ENCODE assay signal across 13 cellular contexts in the genomic region with DNA sequence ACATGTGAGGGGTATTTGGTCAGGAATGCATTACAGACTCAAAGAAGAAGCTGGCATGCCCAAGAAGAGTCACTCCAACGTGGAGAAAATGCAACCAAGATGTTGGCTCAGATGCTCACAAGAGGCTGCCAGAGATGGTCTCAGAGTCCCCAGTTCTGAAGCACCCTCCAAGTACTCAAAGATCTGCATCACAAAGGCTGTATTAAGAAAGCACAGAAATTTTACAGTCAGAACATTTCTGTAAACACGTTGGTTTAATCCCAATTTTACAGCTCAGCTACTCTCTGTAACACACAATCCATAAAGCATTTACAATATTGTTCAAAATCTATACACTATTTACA.
DNase-seq lines count a peak whose midpoint lies in the region; TF ChIP-seq lines count a peak whose summit lies in the region.
"Had no signal": no experiment of that assay in that cellular context is flagged by ENCODE, and none has a peak within 500 bp of the region (broad histone marks: within the 10 kb centered on the region; RNA-seq: fewer than 3 reads in every experiment).

No MANE protein-coding gene starts in this region.

- peak overlapping the region; percentile 48 for H4K8ac ChIP-seq in mesenchymal stem cell (ENCODE audit: low read length)

- H3K14ac ChIP-seq in mesenchymal stem cell (ENCODE audit: low read length in 2 of 2) = no peak overlapping the region

- H3K9ac ChIP-seq in mesenchymal stem cell (ENCODE audit: low read length) = peak overlapping the region; percentile 82

- CTCF ChIA-PET in CD8-positive, alpha-beta memory T cell (lab: Charles Lee) = no interaction called here

- H3K4me1 Mint-ChIP-seq in HFFc6 (ENCODE audit: low read depth) = peaks cover 37% of the 10 kb centered on the region
- peaks cover 25 to 27% (median 27%) of the 10 kb centered on the region in 3 donors for H3K4me1 Mint-ChIP-seq in CD8-positive, alpha-beta memory T cell

- peak overlapping the region in 1 of 2 experiments; percentile 4 for H3K4ac ChIP-seq in mesenchymal stem cell (ENCODE audit: low read depth in 1 of 2, low read length in 2 of 2)

- H3K27me3 ChIP-seq in breast epithelium (no peaks in the 10 kb centered on the region), mesenchymal stem cell (ENCODE audit: control insufficient read depth in 1 of 2, insufficient read depth in 1 of 2, low read length in 2 of 2) (no peaks in the 10 kb centered on the region), suprapubic skin (no peaks in the 10 kb centered on the region)
- no peaks in the 10 kb centered on the region for H3K27me3 ChIP-seq in CD8-positive, alpha-beta memory T cell (ENCODE audit: insufficient read depth, low read length, poor library complexity, severe bottlenecking)

- H2BK15ac ChIP-seq in mesenchymal stem cell (ENCODE audit: low read depth, poor library complexity, severe bottlenecking) = no peak overlapping the region

- H3K9me3 Mint-ChIP-seq in HFFc6 = no peaks in the 10 kb centered on the region
- H3K9me3 Mint-ChIP-seq in CD8-positive, alpha-beta memory T cell = no peaks in the 10 kb centered on the region
- H3K9me3 Mint-ChIP-seq: CD4-positive, alpha-beta T cell; memory B cell had no signal

- H3K27ac Mint-ChIP-seq in HFFc6 = peak overlapping the region; percentile 97
- H3K27ac Mint-ChIP-seq in CD8-positive, alpha-beta memory T cell = peak overlapping the region in 4 of 8 donors; percentile 3 to 87 (median 56)

- H3K18ac ChIP-seq in mesenchymal stem cell (ENCODE audit: low read depth in 1 of 2, low read length in 2 of 2) = peak overlapping the region; percentile 61 to 89

- H3K4me3 ChIP-seq in breast epithelium (no peak overlapping the region), mesenchymal stem cell (ENCODE audit: insufficient read depth in 1 of 2, low read depth in 1 of 2, low read length in 2 of 2) (no peak overlapping the region), suprapubic skin (no peak overlapping the region)
- H3K4me3 ChIP-seq in CD8-positive, alpha-beta memory T cell (ENCODE audit: low read length) = no peak overlapping the region
- H3K4me3 ChIP-seq: SK-N-MC had no signal

- peak overlapping the region; percentile 54 to 76 for H3K27ac ChIP-seq in breast epithelium
- H3K27ac ChIP-seq in mesenchymal stem cell (ENCODE audit: low read length, poor library complexity, severe bottlenecking) = peak overlapping the region; percentile 6
- H3K27ac ChIP-seq in suprapubic skin = peak overlapping the region; percentile 85
- no peak overlapping the region for H3K27ac ChIP-seq in CD8-positive, alpha-beta memory T cell (ENCODE audit: low read depth, low read length)
- H3K27ac ChIP-seq: SK-N-MC had no signal

- no peaks in the 10 kb centered on the region for H3K79me1 ChIP-seq in mesenchymal stem cell (replicated peaks; ENCODE audit: low read length, poor library complexity, severe bottlenecking)

- peak overlapping the region in 1 of 2 experiments; percentile 42 for H3K23ac ChIP-seq in mesenchymal stem cell (ENCODE audit: low read length in 2 of 2)

- POLR2A ChIA-PET in CD8-positive, alpha-beta memory T cell (lab: Charles Lee) = interaction anchor here (0.5 kb wide), 1 partner anchor 194 kb away, joined by 4 read pairs; no protein-coding TSS in a partner anchor

- H3K36me3 ChIP-seq in breast epithelium (no peaks in the 10 kb centered on the region), mesenchymal stem cell (ENCODE audit: control insufficient read depth in 1 of 2, insufficient read depth in 2 of 2, low read depth in 1 of 2, low read length in 2 of 2) (peaks cover 0 to 15% of the 10 kb centered on the region in 2 experiments), suprapubic skin (no peaks in the 10 kb centered on the region)
- H3K36me3 ChIP-seq in CD8-positive, alpha-beta memory T cell (ENCODE audit: insufficient read depth, low read length) = no peaks in the 10 kb centered on the region

- H3K36me3 Mint-ChIP-seq in HFFc6 (ENCODE audit: low read depth) = no peaks in the 10 kb centered on the region
- H3K36me3 Mint-ChIP-seq in CD8-positive, alpha-beta memory T cell = peaks cover 0 to 4% (median 2%) of the 10 kb centered on the region in 3 donors
- H3K36me3 Mint-ChIP-seq: memory B cell had no signal

- peak overlapping the region; percentile 69 for H3K4me3 Mint-ChIP-seq in HFFc6
- H3K4me3 Mint-ChIP-seq in CD8-positive, alpha-beta memory T cell = no peak overlapping the region
- H3K4me3 Mint-ChIP-seq: memory B cell had no signal

- WGBS in mesenchymal stem cell = 90% methylated on average over 2 of the region's 2 CpGs
- 15% methylated on average over 2 of the region's 2 CpGs for WGBS in suprapubic skin

- H3K9me3 ChIP-seq in breast epithelium (no peaks in the 10 kb centered on the region), mesenchymal stem cell (ENCODE audit: control insufficient read depth, low read length) (no peaks in the 10 kb centered on the region), suprapubic skin (no peaks in the 10 kb centered on the region)
- no peaks in the 10 kb centered on the region for H3K9me3 ChIP-seq in CD8-positive, alpha-beta memory T cell (ENCODE audit: low read length)

- TF ChIP-seq CTCF in HFFc6 (IDR thresholded peaks at IDR 0.05) (no peak), breast epithelium (IDR thresholded peaks at IDR 0.05) (no peak), suprapubic skin (IDR thresholded peaks at IDR 0.05) (no peak)

- H2BK5ac ChIP-seq in mesenchymal stem cell (ENCODE audit: low read depth, low read length, poor library complexity, severe bottlenecking) = no peak overlapping the region

- peak overlapping the region; percentile 33 to 84 for H2BK12ac ChIP-seq in mesenchymal stem cell (ENCODE audit: low read length in 2 of 2)

- H3K4me2 ChIP-seq in mesenchymal stem cell (ENCODE audit: low read length, poor library complexity, severe bottlenecking) = no peak overlapping the region

- TF ChIP-seq EP300 in suprapubic skin (IDR thresholded peaks at IDR 0.05) = no peak

- H3K4me1 ChIP-seq in breast epithelium (no peaks in the 10 kb centered on the region), mesenchymal stem cell (ENCODE audit: control insufficient read depth, insufficient read depth, low read depth, low read length) (peaks cover 5% of the 10 kb centered on the region), suprapubic skin (peaks cover 38% of the 10 kb centered on the region)
- H3K4me1 ChIP-seq in CD8-positive, alpha-beta memory T cell (ENCODE audit: insufficient read depth, low read length) = peaks cover 13% of the 10 kb centered on the region

- peak overlapping the region; percentile 74 for H4K91ac ChIP-seq in mesenchymal stem cell (ENCODE audit: low read length)

- no peak overlapping the region for H2BK120ac ChIP-seq in mesenchymal stem cell (ENCODE audit: low read depth, low read length)

- TF ChIP-seq POLR2A in breast epithelium (IDR thresholded peaks at IDR 0.05) (no peak), suprapubic skin (IDR thresholded peaks at IDR 0.05) (no peak)

- intact Hi-C loops in breast epithelium (cut with DNase I; ENCODE audit: low total_unique reads) = no loop called here

- peaks cover 1% of the 10 kb centered on the region for H3K27me3 Mint-ChIP-seq in HFFc6 (ENCODE audit: insufficient read depth)
- H3K27me3 Mint-ChIP-seq in CD8-positive, alpha-beta memory T cell = no peaks in the 10 kb centered on the region
- H3K27me3 Mint-ChIP-seq: CD4-positive, alpha-beta T cell; memory B cell had no signal

- peak overlapping the region; percentile 34 for H2AK5ac ChIP-seq in mesenchymal stem cell (ENCODE audit: low read length, severe bottlenecking)

- H2AFZ ChIP-seq in mesenchymal stem cell (ENCODE audit: low read depth, low read length) = no peak overlapping the region

- DNase-seq in HFFc6 = no peak
- DNase-seq in breast epithelium (ENCODE audit: low spot score in 2 of 2) = no peak
- no peak for DNase-seq in mesenchymal stem cell
- DNase-seq in suprapubic skin (ENCODE audit: low spot score in 2 of 2) = no peak
- no peak for DNase-seq in NCI-H1417 (lab: John Stamatoyannopoulos, UW)
- no peak for DNase-seq in CD8-positive, alpha-beta memory T cell
- DNase-seq in NCI-H526 (lab: John Stamatoyannopoulos, UW) = no peak
- DNase-seq: caudate nucleus; CD4-positive, alpha-beta T cell; Karpas-422; NCI-H1930 had no signal
